ENCODE assay signal across 21 cellular contexts in genomic region chr2:191877875-191878274, GRCh38. TPM values are rescaled to one million over a fixed set of nuclear protein-coding genes. Genes with fewer than 3 reads are reported as not detected.
A peak's percentile ranks its signal among the peaks of the same experiment; 100 is the strongest.
DNase-seq lines count a peak whose midpoint lies in the region; ATAC-seq, FAIRE-seq and TF ChIP-seq lines count a peak whose summit lies in the region.
"Had no signal": no experiment of that assay in that cellular context is flagged by ENCODE, and none has a peak within 500 bp of the region (broad histone marks: within the 10 kb centered on the region; RNA-seq: fewer than 3 reads in every experiment).

No MANE protein-coding gene starts in this region.

- H3K27ac ChIP-seq in A549 (peak overlapping the region; percentile 61 to 62; a peak in 5 of 6 replicates), SJSA1 (peak overlapping the region; percentile 56; the same call in 1 of the 2 replicates), mesenchymal stem cell (ENCODE audit: low read length, poor library complexity, severe bottlenecking) (peak overlapping the region; percentile 72), gastroesophageal sphincter (peak overlapping the region in 2 of 4 donors; percentile 33 to 64)
- no peak overlapping the region for H3K27ac ChIP-seq in naive thymus-derived CD4-positive, alpha-beta T cell (ENCODE audit: low read depth, low read length)
- H3K27ac ChIP-seq: BLaER1 treated with 17β-estradiol and CSF1 and Interleukin-3, amounts not matched to agents 10 nM and 100 nM had no signal

- TF ChIP-seq RAD21 in A549 (conservative IDR thresholded peaks at IDR 0.05 in 1 of 2, IDR thresholded peaks at IDR 0.05 in 1 of 2): no peak

- no peak overlapping the region for H3K4me3 Mint-ChIP-seq in activated CD4-positive, alpha-beta memory T cell treated with anti-CD3 and anti-CD28 coated beads for 36 hours
- no peak overlapping the region for H3K4me3 Mint-ChIP-seq in naive thymus-derived CD4-positive, alpha-beta T cell
- H3K4me3 Mint-ChIP-seq: CD8-positive, alpha-beta T cell; IgD-negative memory B cell had no signal

- H2BK15ac ChIP-seq in mesenchymal stem cell (ENCODE audit: low read depth, poor library complexity, severe bottlenecking): no peak overlapping the region

- no peak for ATAC-seq in A549
- ATAC-seq in naive thymus-derived CD4-positive, alpha-beta T cell: no peak
- ATAC-seq in gastroesophageal sphincter: no peak
- ATAC-seq: CD8-positive, alpha-beta T cell had no signal

- peaks cover 3% of the 10 kb centered on the region for H3K27me3 Mint-ChIP-seq in activated CD4-positive, alpha-beta memory T cell treated with anti-CD3 and anti-CD28 coated beads for 36 hours
- peaks cover 0 to 20% (median 4%) of the 10 kb centered on the region in 5 donors for H3K27me3 Mint-ChIP-seq in naive thymus-derived CD4-positive, alpha-beta T cell
- H3K27me3 Mint-ChIP-seq: IgD-negative memory B cell had no signal

- peak overlapping the region; percentile 64 for H3K4me2 ChIP-seq in A549
- H3K4me2 ChIP-seq in mesenchymal stem cell (ENCODE audit: low read length, poor library complexity, severe bottlenecking): no peak overlapping the region
- H3K4me2 ChIP-seq: BLaER1 treated with 17β-estradiol and CSF1 and Interleukin-3, amounts not matched to agents 10 nM and 100 nM had no signal

- H3K27me3 ChIP-seq in SJSA1 (replicated peaks): no peaks in the 10 kb centered on the region
- no peaks in the 10 kb centered on the region for H3K27me3 ChIP-seq in mesenchymal stem cell (ENCODE audit: control insufficient read depth in 1 of 2, insufficient read depth in 1 of 2, low read length in 2 of 2)
- H3K27me3 ChIP-seq in naive thymus-derived CD4-positive, alpha-beta T cell (ENCODE audit: control insufficient read depth in 2 of 2, insufficient read depth in 2 of 2, low read length in 2 of 2): no peaks in the 10 kb centered on the region
- H3K27me3 ChIP-seq in gastroesophageal sphincter: no peaks in the 10 kb centered on the region
- H3K27me3 ChIP-seq: BLaER1 treated with 17β-estradiol and CSF1 and Interleukin-3, amounts not matched to agents 10 nM and 100 nM had no signal

- no peak overlapping the region for H3K18ac ChIP-seq in mesenchymal stem cell (ENCODE audit: low read depth in 1 of 2, low read length in 2 of 2)

- DNase-seq in A549 (ENCODE audit: low read depth in 1 of 2, low spot score in 1 of 2) (no peak), H54 (ENCODE audit: insufficient read length, low spot score) (no peak), SJSA1 (ENCODE audit: low read depth in 1 of 2, low spot score in 2 of 2) (no peak), mesenchymal stem cell (no peak), urothelium cell line (ENCODE audit: low spot score) (no peak)
- DNase-seq in activated CD4-positive, alpha-beta memory T cell treated with anti-CD3 and anti-CD28 coated beads for 36 hours: no peak
- DNase-seq in naive thymus-derived CD4-positive, alpha-beta T cell: no peak
- DNase-seq: CD8-positive, alpha-beta T cell; MV-4-11; NCI-H187; NCI-H2227 treated with DMSO at 0.1 percent for 48 hours; NCI-H510A treated with DMSO at 0.1 percent for 48 hours; NCI-H774; RPMI8226; SIG-M5 had no signal

- H3K4me1 Mint-ChIP-seq in activated CD4-positive, alpha-beta memory T cell treated with anti-CD3 and anti-CD28 coated beads for 36 hours (ENCODE audit: low read depth): no peaks in the 10 kb centered on the region
- H3K4me1 Mint-ChIP-seq in naive thymus-derived CD4-positive, alpha-beta T cell: no peaks in the 10 kb centered on the region

- H2BK12ac ChIP-seq in mesenchymal stem cell (ENCODE audit: low read length in 2 of 2): no peak overlapping the region

- H3K36me3 ChIP-seq in SJSA1: no peaks in the 10 kb centered on the region
- peaks cover 0 to 3% of the 10 kb centered on the region in 2 experiments for H3K36me3 ChIP-seq in mesenchymal stem cell (ENCODE audit: control insufficient read depth in 1 of 2, insufficient read depth in 2 of 2, low read depth in 1 of 2, low read length in 2 of 2)
- H3K36me3 ChIP-seq in naive thymus-derived CD4-positive, alpha-beta T cell (ENCODE audit: control insufficient read depth in 2 of 3, insufficient read depth in 3 of 3, low read length in 3 of 3): no peaks in the 10 kb centered on the region
- H3K36me3 ChIP-seq in gastroesophageal sphincter: no peaks in the 10 kb centered on the region
- H3K36me3 ChIP-seq: BLaER1 treated with 17β-estradiol and CSF1 and Interleukin-3, amounts not matched to agents 10 nM and 100 nM had no signal

- no peak overlapping the region for H2AFZ ChIP-seq in mesenchymal stem cell (ENCODE audit: low read depth, low read length)

- H3K4ac ChIP-seq in mesenchymal stem cell (ENCODE audit: low read depth in 1 of 2, low read length in 2 of 2): no peak overlapping the region

- no peak overlapping the region for H3K9ac ChIP-seq in mesenchymal stem cell (ENCODE audit: low read length)
- H3K9ac ChIP-seq: BLaER1 treated with 17β-estradiol and CSF1 and Interleukin-3, amounts not matched to agents 10 nM and 100 nM had no signal

- H3K9me3 Mint-ChIP-seq in activated CD4-positive, alpha-beta memory T cell treated with anti-CD3 and anti-CD28 coated beads for 36 hours: no peaks in the 10 kb centered on the region
- H3K9me3 Mint-ChIP-seq in naive thymus-derived CD4-positive, alpha-beta T cell: peaks cover 0 to 7% (median 0%) of the 10 kb centered on the region in 11 donors
- H3K9me3 Mint-ChIP-seq: CD8-positive, alpha-beta T cell; IgD-negative memory B cell had no signal

- intact Hi-C loops in activated CD4-positive, alpha-beta memory T cell treated with anti-CD3 and anti-CD28 coated beads for 36 hours (cut with micrococcal nuclease): no loop called here
- intact Hi-C loops in naive thymus-derived CD4-positive, alpha-beta T cell (cut with micrococcal nuclease): no loop called here

- CTCF ChIA-PET in A549 (lab: Yijun Ruan, JAX): interaction anchor here (0.7 to 1.2 kb wide), 2 partner anchors 65 to 261 kb away, joined by 3 read pairs; no protein-coding TSS in a partner anchor
- CTCF ChIA-PET in activated CD4-positive, alpha-beta memory T cell treated with anti-CD3 and anti-CD28 coated beads for 36 hours (lab: Charles Lee): no interaction called here
- CTCF ChIA-PET in naive thymus-derived CD4-positive, alpha-beta T cell (lab: Charles Lee): no interaction called here

- H3K9me3 ChIP-seq in A549: no peaks in the 10 kb centered on the region
- no peaks in the 10 kb centered on the region for H3K9me3 ChIP-seq in SJSA1 (replicated peaks)
- H3K9me3 ChIP-seq in mesenchymal stem cell (ENCODE audit: control insufficient read depth, low read length): no peaks in the 10 kb centered on the region
- no peaks in the 10 kb centered on the region for H3K9me3 ChIP-seq in naive thymus-derived CD4-positive, alpha-beta T cell (ENCODE audit: control insufficient read depth in 2 of 3, low read length in 3 of 3)
- no peaks in the 10 kb centered on the region for H3K9me3 ChIP-seq in gastroesophageal sphincter

- POLR2A ChIA-PET in A549 (lab: Yijun Ruan, JAX): no interaction called here
- POLR2A ChIA-PET in activated CD4-positive, alpha-beta memory T cell treated with anti-CD3 and anti-CD28 coated beads for 36 hours (lab: Charles Lee): no interaction called here
- POLR2A ChIA-PET in naive thymus-derived CD4-positive, alpha-beta T cell (lab: Charles Lee): no interaction called here

- TF ChIP-seq POLR2A in A549 (IDR thresholded peaks at IDR 0.05; ENCODE audit: low read length): no peak
- TF ChIP-seq POLR2A in H54 (IDR thresholded peaks at IDR 0.05; ENCODE audit: low read depth, low read length): no peak
- no peak for TF ChIP-seq POLR2A in gastroesophageal sphincter (IDR thresholded peaks at IDR 0.05)

- no peak overlapping the region for H3K14ac ChIP-seq in mesenchymal stem cell (ENCODE audit: low read length in 2 of 2)

- WGBS in A549 (ENCODE audit: missing lambda C conversion rate): 69% methylated on average over 4 of the region's 4 CpGs
- WGBS in mesenchymal stem cell: 100% methylated on average over 2 of the region's 4 CpGs
- WGBS in gastroesophageal sphincter (ENCODE audit: low coverage in 1 of 2), 2 donors: 92 to 94% methylated on average over 4 of the region's 4 CpGs

- no peak overlapping the region for H2BK5ac ChIP-seq in mesenchymal stem cell (ENCODE audit: low read depth, low read length, poor library complexity, severe bottlenecking)

- H3K79me1 ChIP-seq in mesenchymal stem cell (replicated peaks; ENCODE audit: low read length, poor library complexity, severe bottlenecking): no peaks in the 10 kb centered on the region

- no peak overlapping the region for H4K8ac ChIP-seq in mesenchymal stem cell (ENCODE audit: low read length)

- TF ChIP-seq CTCF in A549 (IDR thresholded peaks at IDR 0.05) (no peak), gastroesophageal sphincter (IDR thresholded peaks at IDR 0.05) (no peak)

- no peak for TF ChIP-seq EP300 in A549 (IDR thresholded peaks at IDR 0.05)
- TF ChIP-seq EP300 in gastroesophageal sphincter (IDR thresholded peaks at IDR 0.05): no peak

- H3K4me1 ChIP-seq in A549 (peaks cover 22% of the 10 kb centered on the region), SJSA1 (replicated peaks) (peaks cover 14% of the 10 kb centered on the region), mesenchymal stem cell (ENCODE audit: control insufficient read depth, insufficient read depth, low read depth, low read length) (peaks cover 3% of the 10 kb centered on the region), gastroesophageal sphincter (peaks cover 0 to 39% (median 5%) of the 10 kb centered on the region in 3 donors)
- H3K4me1 ChIP-seq in naive thymus-derived CD4-positive, alpha-beta T cell (ENCODE audit: control insufficient read depth in 2 of 2, insufficient read depth in 2 of 2, low read length in 2 of 2): no peaks in the 10 kb centered on the region
- H3K4me1 ChIP-seq: BLaER1 treated with 17β-estradiol and CSF1 and Interleukin-3, amounts not matched to agents 10 nM and 100 nM had no signal

- H3K4me3 ChIP-seq in A549 (no peak overlapping the region), SJSA1 (no peak overlapping the region), mesenchymal stem cell (ENCODE audit: insufficient read depth in 1 of 2, low read depth in 1 of 2, low read length in 2 of 2) (no peak overlapping the region), gastroesophageal sphincter (no peak overlapping the region)
- no peak overlapping the region for H3K4me3 ChIP-seq in naive thymus-derived CD4-positive, alpha-beta T cell (ENCODE audit: low read length)
- H3K4me3 ChIP-seq: BLaER1 treated with 17β-estradiol and CSF1 and Interleukin-3, amounts not matched to agents 10 nM and 100 nM had no signal

- no peak overlapping the region for H4K91ac ChIP-seq in mesenchymal stem cell (ENCODE audit: low read length)

- no peak overlapping the region for H2AK5ac ChIP-seq in mesenchymal stem cell (ENCODE audit: low read length, severe bottlenecking)

- no peak overlapping the region for H2BK120ac ChIP-seq in mesenchymal stem cell (ENCODE audit: low read depth, low read length)

- H3K27ac Mint-ChIP-seq in activated CD4-positive, alpha-beta memory T cell treated with anti-CD3 and anti-CD28 coated beads for 36 hours: no peak overlapping the region
- no peak overlapping the region for H3K27ac Mint-ChIP-seq in naive thymus-derived CD4-positive, alpha-beta T cell
- H3K27ac Mint-ChIP-seq: CD8-positive, alpha-beta T cell; IgD-negative memory B cell had no signal

- H3K36me3 Mint-ChIP-seq in activated CD4-positive, alpha-beta memory T cell treated with anti-CD3 and anti-CD28 coated beads for 36 hours: no peaks in the 10 kb centered on the region
- H3K36me3 Mint-ChIP-seq in naive thymus-derived CD4-positive, alpha-beta T cell: peaks cover 0 to 3% (median 0%) of the 10 kb centered on the region in 5 donors
- H3K36me3 Mint-ChIP-seq: CD8-positive, alpha-beta T cell had no signal

- no peak overlapping the region for H3K23ac ChIP-seq in mesenchymal stem cell (ENCODE audit: low read length in 2 of 2)

- FAIRE-seq in A549 (lab: Jason Lieb, UNC) (no peak), H54 (lab: Jason Lieb, UNC) (peak; percentile 11), urothelium cell line (lab: Jason Lieb, UNC) (no peak)
- FAIRE-seq: GM12892, GM18507 had no signal

RNA-seq across cellular contexts. Expression of gene CAVIN2, which starts 31.0 kb away (rescaled TPM):
- polyA plus RNA-seq in A549 (2011; rRNA removed): 17.0 and 20.3 TPM in 2 replicates
- 12.4 and 12.6 TPM in 2 replicates for polyA plus RNA-seq in A549 (2012; cell fraction: cytosol; rRNA removed)
- polyA plus RNA-seq in A549 (2012; cell fraction: nucleus; rRNA removed): 11.5 and 15.2 TPM in 2 replicates
- 9.6 to 13.8 TPM (median 11.3 TPM) in 3 replicates for polyA plus RNA-seq in A549 (2017; fragmentation: RNase III; extraction: RNeasy Plus Mini Kit Qiagen cat#74134 plus additional on column Dnase treatment)
- polyA minus RNA-seq in A549 (2011; rRNA and poly(A)+ RNA removed): 20.5 and 24.1 TPM in 2 replicates
- 26.4 and 28.1 TPM in 2 replicates for total RNA-seq in SJSA1 (2014; rRNA removed; shearing (Covaris generic))
- 8.7 TPM for polyA plus RNA-seq in mesenchymal stem cell (2013, experiment 1 of 2)
- 8.5 TPM for polyA plus RNA-seq in mesenchymal stem cell (2013, experiment 2 of 2)
- total RNA-seq in activated CD4-positive, alpha-beta memory T cell treated with anti-CD3 and anti-CD28 coated beads for 36 hours: not detected
- 1 to 10 TPM in 1 of 5 experiments, under 1 TPM in 1, not detected in 3; 0.29 to 3.7 TPM for total RNA-seq in naive thymus-derived CD4-positive, alpha-beta T cell
- polyA plus RNA-seq in naive thymus-derived CD4-positive, alpha-beta T cell: not detected
- total RNA-seq in gastroesophageal sphincter: 100 to 1,000 TPM in 3 of 4 donors, 10 to 100 TPM in 1; 72.8 to 192 (median 129) TPM
- total RNA-seq: CD8-positive, alpha-beta T cell; HT1080 had no signal
